Comparison of ENCODE assay signal across 14 cellular contexts in genomic region chr1:200751717-200752116, GRCh38. TPM values are rescaled to one million over a fixed set of nuclear protein-coding genes. Genes with fewer than 3 reads are reported as not detected.
DNase-seq lines count a peak whose midpoint lies in the region; ATAC-seq and TF ChIP-seq lines count a peak whose summit lies in the region.
"Had no signal": no experiment of that assay in that cellular context is flagged by ENCODE, and none has a peak within 500 bp of the region (broad histone marks: within the 10 kb centered on the region; RNA-seq: fewer than 3 reads in every experiment).

No MANE protein-coding gene starts in this region.

- H3K18ac ChIP-seq in IMR-90 (ENCODE audit: low read depth, low read length): no peak overlapping the region

- H3K36me3 Mint-ChIP-seq in type B pancreatic cell: peaks cover 38% of the 10 kb centered on the region
- H3K36me3 Mint-ChIP-seq: immature natural killer cell had no signal

- no peak overlapping the region for H4K5ac ChIP-seq in IMR-90 (ENCODE audit: low read depth, low read length)

- in situ Hi-C loops in IMR-90 (cut with MboI; ENCODE audit: low sequenced_read_pairs): no loop called here

- BruUV-seq in IMR-90 (replicated peaks; lab: Mats Ljungman, UMichigan): no TSS peak

- H3K27me3 ChIP-seq in IMR-90 (ENCODE audit: control insufficient read depth, insufficient read depth, low read length) (no peaks in the 10 kb centered on the region), BE2C (no peaks in the 10 kb centered on the region), aorta (ENCODE audit: control insufficient read depth in 1 of 2, insufficient read depth in 2 of 2, low read length in 1 of 2) (no peaks in the 10 kb centered on the region)

- POLR2A ChIA-PET in IMR-90 (lab: Charles Lee; ENCODE audit: unreplicated experiment): interaction anchor here (0.6 kb wide), 1 partner anchor 150 kb away, joined by 3 read pairs; no protein-coding TSS in a partner anchor

- H2BK5ac ChIP-seq in IMR-90 (ENCODE audit: low read depth, low read length, poor library complexity, severe bottlenecking): no peak overlapping the region

- H2BK120ac ChIP-seq in IMR-90 (ENCODE audit: low read depth, low read length): no peak overlapping the region

- H3K4me3 Mint-ChIP-seq in type B pancreatic cell: no peak overlapping the region
- H3K4me3 Mint-ChIP-seq: immature natural killer cell; naive thymus-derived CD4-positive, alpha-beta T cell had no signal

- H3K4me1 ChIP-seq in IMR-90 (ENCODE audit: control insufficient read depth, insufficient read depth, low read length) (peaks cover 3% of the 10 kb centered on the region), BE2C (no peaks in the 10 kb centered on the region; the same call in 1 of the 2 replicates), aorta (ENCODE audit: control insufficient read depth in 1 of 2, insufficient read depth in 2 of 2, low read length in 2 of 2) (peaks cover 5 to 11% of the 10 kb centered on the region in 2 donors)

- H3K4me3 ChIP-seq in IMR-90 (ENCODE audit: insufficient read depth, low read depth, low read length) (no peak overlapping the region), BE2C (ENCODE audit: low read depth, low read length) (no peak overlapping the region), aorta (ENCODE audit: low read length in 2 of 2) (no peak overlapping the region)

- peaks cover 54% of the 10 kb centered on the region for H4K20me1 ChIP-seq in IMR-90 (ENCODE audit: insufficient read depth, low read length)

- H3K4me1 Mint-ChIP-seq in type B pancreatic cell (ENCODE audit: unreplicated experiment): peaks cover 14% of the 10 kb centered on the region
- H3K4me1 Mint-ChIP-seq: immature natural killer cell had no signal

- no peak for TF ChIP-seq POLR2A in IMR-90 (IDR thresholded peaks at IDR 0.05; ENCODE audit: low read depth, low read length)

- no peaks in the 10 kb centered on the region for H3K27me3 Mint-ChIP-seq in type B pancreatic cell
- H3K27me3 Mint-ChIP-seq: naive thymus-derived CD4-positive, alpha-beta T cell had no signal

- no peak overlapping the region for H4K8ac ChIP-seq in IMR-90 (ENCODE audit: low read depth in 2 of 2, low read length in 2 of 2)

- intact Hi-C loops in IMR-90 (cut with micrococcal nuclease) (no loop called here), aorta (cut with DNase I) (no loop called here)

- H3K27ac Mint-ChIP-seq in type B pancreatic cell: peak overlapping the region; percentile 27
- H3K27ac Mint-ChIP-seq: immature natural killer cell; naive thymus-derived CD4-positive, alpha-beta T cell had no signal

- H2BK15ac ChIP-seq in IMR-90 (ENCODE audit: low read depth, low read length): no peak overlapping the region

- no peak overlapping the region for H3K9ac ChIP-seq in IMR-90 (ENCODE audit: low read depth, low read length)

- H4K91ac ChIP-seq in IMR-90 (ENCODE audit: insufficient read depth, low read depth, low read length): no peak overlapping the region

- no peak overlapping the region for H3K14ac ChIP-seq in IMR-90 (replicated peaks; ENCODE audit: low read depth, low read length)

- H3K27ac ChIP-seq in IMR-90 (ENCODE audit: insufficient read depth, low read length) (no peak overlapping the region), aorta (ENCODE audit: low read depth in 1 of 2, low read length in 2 of 2) (no peak overlapping the region)

- peak; percentile 13 for DNase-seq in stimulated activated CD4-positive, alpha-beta T cell treated with anti-CD3 and anti-CD28 coated beads, Interleukin-4, amount 100 ng/mL, for 24 hours
- DNase-seq in stimulated activated CD4-positive, alpha-beta T cell treated with anti-CD3 and anti-CD28 coated beads, Interleukin-4, amount 100 ng/mL, for 1 hour: no peak
- DNase-seq in IMR-90: peak; percentile 29
- DNase-seq in type B pancreatic cell (ENCODE audit: extremely low spot score, unreplicated experiment): no peak
- no peak for DNase-seq in BE2C
- no peak for DNase-seq in aorta
- DNase-seq: AML-193; central memory CD4-positive, alpha-beta T cell; immature natural killer cell; naive thymus-derived CD4-positive, alpha-beta T cell; NCI-H1694; small intestine had no signal

- H3K36me3 ChIP-seq in IMR-90 (ENCODE audit: control insufficient read depth, insufficient read depth, low read length): peaks cover 8% of the 10 kb centered on the region
- peaks cover 9% of the 10 kb centered on the region for H3K36me3 ChIP-seq in BE2C
- H3K36me3 ChIP-seq in aorta (ENCODE audit: control insufficient read depth in 1 of 2, insufficient read depth in 2 of 2, low read length in 1 of 2): no peaks in the 10 kb centered on the region

- TF ChIP-seq RAD21 in IMR-90 (IDR thresholded peaks at IDR 0.05; ENCODE audit: low read length): no peak

- H2AK5ac ChIP-seq in IMR-90 (ENCODE audit: low read depth, low read length): no peak overlapping the region

- H3K4ac ChIP-seq in IMR-90 (ENCODE audit: low read depth, low read length): no peak overlapping the region

- H3K4me2 ChIP-seq in IMR-90 (ENCODE audit: low read depth, low read length): no peak overlapping the region

- H3K9me1 ChIP-seq in IMR-90 (ENCODE audit: insufficient read depth, low read length): peaks cover 17% of the 10 kb centered on the region

- ATAC-seq in HG02642 (IDR thresholded peaks at IDR 0.05; ENCODE audit: poor library complexity, unreplicated experiment) (peak; percentile 91), IMR-90 (ENCODE audit: low read depth) (no peak), GM21367 (IDR thresholded peaks at IDR 0.05; ENCODE audit: unreplicated experiment) (no peak), aorta (ENCODE audit: low FRiP score) (no peak)
- ATAC-seq: naive thymus-derived CD4-positive, alpha-beta T cell had no signal

- peak overlapping the region; percentile 34; the same call in 1 of the 2 replicates for H3K23ac ChIP-seq in IMR-90 (ENCODE audit: low read depth, low read length)

- 100% methylated on average over 1 of the region's 2 CpGs; no CpG with 5 or more reads in 1 of the 2 experiments for WGBS in IMR-90 (ENCODE audit: extremely low coverage in 2 of 2, insufficient read length in 1 of 2), 2 experiments
- 92% methylated on average over 2 of the region's 2 CpGs for WGBS in aorta, 2 donors

- no peaks in the 10 kb centered on the region for H3K9me3 ChIP-seq in IMR-90 (ENCODE audit: control insufficient read depth, insufficient read depth, low read length)
- H3K9me3 ChIP-seq in BE2C: no peaks in the 10 kb centered on the region
- no peaks in the 10 kb centered on the region for H3K9me3 ChIP-seq in aorta (ENCODE audit: control insufficient read depth, low read length)

- peaks cover 35 to 65% of the 10 kb centered on the region in 2 experiments for H3K79me1 ChIP-seq in IMR-90 (ENCODE audit: low read depth in 1 of 2, low read length in 2 of 2)

- H2BK20ac ChIP-seq in IMR-90 (ENCODE audit: low read depth, low read length): no peak overlapping the region

- dilution Hi-C loops in IMR-90 (cut with HindIII; ENCODE audit: low sequenced_read_pairs, unreplicated experiment): no loop called here

- TF ChIP-seq CTCF in IMR-90 (conservative IDR thresholded peaks at IDR 0.05; ENCODE audit: low read depth, low read length): no peak
- TF ChIP-seq CTCF in type B pancreatic cell (conservative IDR thresholded peaks at IDR 0.05): no peak
- TF ChIP-seq CTCF in BE2C (IDR thresholded peaks at IDR 0.05; ENCODE audit: low read depth, low read length): no peak

- H2AFZ ChIP-seq in IMR-90 (replicated peaks; ENCODE audit: low read length, poor library complexity): no peak overlapping the region

- peaks cover 9% of the 10 kb centered on the region for H3K9me3 Mint-ChIP-seq in type B pancreatic cell
- H3K9me3 Mint-ChIP-seq: naive thymus-derived CD4-positive, alpha-beta T cell had no signal

- H2AK9ac ChIP-seq in IMR-90 (replicated peaks; ENCODE audit: low read depth, low read length, poor library complexity): no peak overlapping the region

- no peak overlapping the region for H3K56ac ChIP-seq in IMR-90 (ENCODE audit: extremely low read depth, insufficient read depth, low read length)

- CTCF ChIA-PET in IMR-90 (lab: Yijun Ruan, JAX): no interaction called here

TF ChIP-seq in IMR-90, 13 proteins besides CTCF, POLR2A, EP300 and RAD21 (continues in another document):
- TF ChIP-seq SMC3 (IDR thresholded peaks at IDR 0.05; ENCODE audit: low read depth, low read length) (no peak), MAZ (IDR thresholded peaks at IDR 0.05; ENCODE audit: borderline replicate concordance, low read depth, low read length) (no peak), USF2 (IDR thresholded peaks at IDR 0.05; ENCODE audit: low read depth, low read length) (no peak), RCOR1 (IDR thresholded peaks at IDR 0.05; ENCODE audit: insufficient replicate concordance, low read length) (no peak), ELK1 (IDR thresholded peaks at IDR 0.05; ENCODE audit: borderline replicate concordance, low read depth, low read length) (no peak), MXI1 (IDR thresholded peaks at IDR 0.05; ENCODE audit: borderline replicate concordance, low read depth, low read length) (no peak), CEBPB (IDR thresholded peaks at IDR 0.05; ENCODE audit: low read depth, low read length) (no peak), MAFK (IDR thresholded peaks at IDR 0.05; ENCODE audit: low read depth, low read length) (no peak), BHLHE40 (IDR thresholded peaks at IDR 0.05; ENCODE audit: low read depth, low read length) (no peak), NFE2L2 (IDR thresholded peaks at IDR 0.05; ENCODE audit: low read depth, low read length) (no peak)

RNA-seq across cellular contexts. Expression of gene CAMSAP2, which starts 13.0 kb away (rescaled TPM):
- total RNA-seq in IMR-90 (2012; rRNA removed) (29.4 and 43.0 TPM in 2 replicates), type B pancreatic cell (ENCODE audit: low replicate concordance) (27.4 and 28.5 TPM in 2 replicates), aorta (10 to 100 TPM; 46.9 to 51.9 TPM)
- polyA plus RNA-seq in IMR-90 (2012; rRNA removed) (6.9 and 8.3 TPM in 2 replicates), aorta (10 to 100 TPM; 10.1 to 16.8 TPM)
- 0.97 and 1.1 TPM in 2 replicates for polyA plus RNA-seq in IMR-90 (2012; cell fraction: cytosol; rRNA removed)
- 0.85 and 10.6 TPM in 2 replicates for polyA plus RNA-seq in IMR-90 (2012; cell fraction: nucleus; rRNA removed; ENCODE audit: low replicate concordance)
- polyA plus RNA-seq in BE2C (2012; ENCODE audit: insufficient read depth, insufficient read length, low read depth): 27.5 TPM

Comparison
In these comparisons a context has a peak if more than half of its experiments do, and no peak if none do; other contexts are left out.
1. DNase-seq: peak in stimulated activated CD4-positive, alpha-beta T cell treated with anti-CD3 and anti-CD28 coated beads, Interleukin-4, amount 100 ng/mL, for 24 hours (single experiment) and IMR-90 (single experiment); none in stimulated activated CD4-positive, alpha-beta T cell treated with anti-CD3 and anti-CD28 coated beads, Interleukin-4, amount 100 ng/mL, for 1 hour (single experiment), type B pancreatic cell (single experiment), BE2C (single experiment) and aorta (0 of 2).